27 cellular contexts compared by ENCODE assay signal in genomic region chr9:70517926-70518325, GRCh38.
"Had no signal": no experiment of that assay in that cellular context is flagged by ENCODE, and none has a peak within 500 bp of the region (broad histone marks: within the 10 kb centered on the region; RNA-seq: fewer than 3 reads in every experiment).

No MANE protein-coding gene starts in this region.

- H3K27me3 ChIP-seq: ascending aorta, SJCRH30 had no signal

- ATAC-seq: activated CD8-positive, alpha-beta T cell treated with anti-CD3 and anti-CD28 coated beads for 36 hours; activated T-cell treated with anti-CD3 and anti-CD28 coated beads, Interleukin-2, amount 50 U/mL, for 72 hours; activated T-helper 17 cell treated with anti-CD3 and anti-CD28 coated beads, Interleukin-2, amount 50 U/mL, for 72 hours; Panc1 had no signal

- H3K27ac Mint-ChIP-seq: activated CD8-positive, alpha-beta T cell treated with anti-CD3 and anti-CD28 coated beads for 36 hours; activated naive CD8-positive, alpha-beta T cell treated with anti-CD3 and anti-CD28 coated beads for 36 hours; activated T-cell treated with anti-CD3 and anti-CD28 coated beads, Interleukin-2, amount 50 U/mL, for 72 hours; activated T-helper 17 cell treated with anti-CD3 and anti-CD28 coated beads, Interleukin-2, amount 50 U/mL, for 72 hours had no signal

- H3K4me1 ChIP-seq: ascending aorta had no signal

- H3K4me3 ChIP-seq: ascending aorta, SJCRH30, SK-N-MC had no signal

- H3K27ac ChIP-seq: ascending aorta, KMS-11, SJCRH30, SK-N-MC had no signal

- FAIRE-seq: TTC549 had no signal

- H3K27me3 Mint-ChIP-seq: activated CD8-positive, alpha-beta T cell treated with anti-CD3 and anti-CD28 coated beads for 36 hours; activated naive CD8-positive, alpha-beta T cell treated with anti-CD3 and anti-CD28 coated beads for 36 hours; activated T-helper 17 cell treated with anti-CD3 and anti-CD28 coated beads, Interleukin-2, amount 50 U/mL, for 72 hours; central memory CD8-positive, alpha-beta T cell had no signal

- H3K36me3 ChIP-seq: ascending aorta, SJCRH30 had no signal

- H3K4me3 Mint-ChIP-seq: activated CD8-positive, alpha-beta T cell treated with anti-CD3 and anti-CD28 coated beads for 36 hours; activated naive CD8-positive, alpha-beta T cell treated with anti-CD3 and anti-CD28 coated beads for 36 hours; activated T-cell treated with anti-CD3 and anti-CD28 coated beads, Interleukin-2, amount 50 U/mL, for 72 hours; activated T-helper 17 cell treated with anti-CD3 and anti-CD28 coated beads, Interleukin-2, amount 50 U/mL, for 72 hours; central memory CD8-positive, alpha-beta T cell had no signal

- DNase-seq: activated CD4-positive, alpha-beta T cell treated with anti-CD3 and anti-CD28 coated beads for 48 hours; activated CD4-positive, CD25-positive, alpha-beta regulatory T cell treated with anti-CD3 and anti-CD28 coated beads, Interleukin-2, amount 50 U/mL, for 72 hours; activated CD8-positive, alpha-beta T cell treated with anti-CD3 and anti-CD28 coated beads for 36 hours; activated effector memory CD4-positive, alpha-beta T cell treated with anti-CD3 and anti-CD28 coated beads, Interleukin-2, amount 50 U/mL, for 16 hours; activated naive CD4-positive, alpha-beta T cell; activated naive CD4-positive, alpha-beta T cell treated with anti-CD3 and anti-CD28 coated beads, Interleukin-2, amount 50 U/mL, for 16 hours; activated naive CD8-positive, alpha-beta T cell treated with anti-CD3 and anti-CD28 coated beads for 36 hours; activated T-cell treated with anti-CD3 and anti-CD28 coated beads, Interleukin-2, amount 50 U/mL, for 1 hour; activated T-cell treated with anti-CD3 and anti-CD28 coated beads, Interleukin-2, amount 50 U/mL, for 72 hours; amygdala; NCI-H1092 treated with DMSO at 0.1 percent for 48 hours; NCI-H1417; NCI-H187 treated with DMSO at 0.1 percent for 48 hours; NCI-H2081; NCI-H226; NCI-H446 treated with DMSO at 0.1 percent for 48 hours; NCI-H524; SHP77; SJCRH30; T1000 had no signal

- H3K9me3 ChIP-seq: ascending aorta, SJCRH30 had no signal

- H3K9me3 Mint-ChIP-seq: activated CD8-positive, alpha-beta T cell treated with anti-CD3 and anti-CD28 coated beads for 36 hours; activated naive CD8-positive, alpha-beta T cell treated with anti-CD3 and anti-CD28 coated beads for 36 hours; activated T-cell treated with anti-CD3 and anti-CD28 coated beads, Interleukin-2, amount 50 U/mL, for 72 hours; activated T-helper 17 cell treated with anti-CD3 and anti-CD28 coated beads, Interleukin-2, amount 50 U/mL, for 72 hours; central memory CD8-positive, alpha-beta T cell had no signal

- H3K36me3 Mint-ChIP-seq: activated naive CD8-positive, alpha-beta T cell treated with anti-CD3 and anti-CD28 coated beads for 36 hours had no signal
